ENCODE assay signal across 25 cellular contexts in genomic region chr1:228245111-228245510, GRCh38.
"Had no signal": no experiment of that assay in that cellular context is flagged by ENCODE, and none has a peak within 500 bp of the region (broad histone marks: within the 10 kb centered on the region; RNA-seq: fewer than 3 reads in every experiment).

No MANE protein-coding gene starts in this region.

- H3K4me1 Mint-ChIP-seq: immature natural killer cell, nephron, neural progenitor cell had no signal

- H3K27me3 Mint-ChIP-seq: naive thymus-derived CD4-positive, alpha-beta T cell; progenitor cell of endocrine pancreas had no signal

- H3K4me3 Mint-ChIP-seq: immature natural killer cell; nephron; neural progenitor cell; stimulated activated effector memory CD8-positive, alpha-beta T cell treated with anti-CD3 and anti-CD28 coated beads, Interleukin-12 subunit alpha, Interleukin-12 subunit beta, amount 100 ng/mL, for 72 hours had no signal

- H3K4me3 ChIP-seq: dorsolateral prefrontal cortex, lung, neural progenitor cell, right lobe of liver, stomach, thyroid gland had no signal

- H2AFZ ChIP-seq: neural progenitor cell, parathyroid adenoma had no signal

- H3K4me2 ChIP-seq: neural progenitor cell had no signal

- H3K79me2 ChIP-seq: parathyroid adenoma had no signal

- DNase-seq: dorsolateral prefrontal cortex; effector CD4-positive, alpha-beta T cell; erythroblast; hypothalamus; immature natural killer cell; islet precursor cell; left ventricle myocardium superior; mesenchymal stem cell; midbrain; naive thymus-derived CD4-positive, alpha-beta T cell; right lobe of liver; stimulated activated CD4-positive, alpha-beta T cell treated with anti-CD3 and anti-CD28 coated beads, Interleukin-2, amount 100 ng/mL, for 24 hours; stimulated activated CD4-positive, alpha-beta T cell treated with anti-CD3 and anti-CD28 coated beads, Interleukin-4, amount 100 ng/mL, for 24 hours; stimulated activated naive CD4-positive, alpha-beta T cell treated with Interleukin-2 at 50 U/mL for 16 hours; stomach; thyroid gland; trophoblast cell had no signal

- ATAC-seq: left ventricle myocardium superior; naive thymus-derived CD4-positive, alpha-beta T cell; right lobe of liver; stimulated activated effector memory CD8-positive, alpha-beta T cell treated with anti-CD3 and anti-CD28 coated beads, Interleukin-12 subunit alpha, Interleukin-12 subunit beta, amount 100 ng/mL, for 72 hours had no signal

- FAIRE-seq: colon, frontal cortex had no signal

- H3K36me3 ChIP-seq: right lobe of liver had no signal

- H3K9me3 ChIP-seq: right lobe of liver, thyroid gland had no signal

- H3K4me1 ChIP-seq: neural progenitor cell, parathyroid adenoma, right lobe of liver, stomach, thyroid gland had no signal

- H3K27ac ChIP-seq: dorsolateral prefrontal cortex, neural progenitor cell, parathyroid adenoma, right lobe of liver, stomach, thyroid gland had no signal

- H3K27ac Mint-ChIP-seq: immature natural killer cell; nephron; neural progenitor cell; progenitor cell of endocrine pancreas; stimulated activated effector memory CD8-positive, alpha-beta T cell treated with anti-CD3 and anti-CD28 coated beads, Interleukin-12 subunit alpha, Interleukin-12 subunit beta, amount 100 ng/mL, for 72 hours had no signal

- H3K27me3 ChIP-seq: dorsolateral prefrontal cortex, neural progenitor cell, right lobe of liver, stomach, thyroid gland had no signal
